15 cellular contexts compared by ENCODE assay signal in the genomic region with DNA sequence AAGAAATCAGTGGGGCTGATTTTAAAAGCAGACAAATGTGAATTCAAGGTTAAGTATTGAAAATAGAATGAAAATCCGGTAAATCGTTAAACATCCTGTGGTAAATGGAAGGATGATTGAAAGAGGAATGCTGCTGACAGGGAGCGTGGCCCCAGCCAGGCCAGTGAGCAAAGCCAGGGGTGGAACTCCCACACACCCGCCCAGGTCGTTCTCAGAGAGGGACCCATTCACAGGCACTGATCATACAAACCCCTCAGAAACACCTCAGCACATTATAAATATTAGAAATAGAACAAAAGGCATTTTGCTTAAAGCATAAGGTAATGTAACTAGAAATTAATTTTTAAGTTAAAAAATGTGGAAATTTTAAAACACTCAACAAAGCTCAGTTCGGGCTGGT. TPM values are rescaled to one million over a fixed set of nuclear protein-coding genes. Genes with fewer than 3 reads are reported as not detected.
DNase-seq lines count a peak whose midpoint lies in the region; ATAC-seq, FAIRE-seq and TF ChIP-seq lines count a peak whose summit lies in the region.
"Not testable (repeated sequence)": the region's sequence is repeated elsewhere in the genome, so short reads cannot be mapped to it uniquely, and the experiment has no call there.
"Had no signal": no experiment of that assay in that cellular context is flagged by ENCODE, and none has a peak within 500 bp of the region (broad histone marks: within the 10 kb centered on the region; RNA-seq: fewer than 3 reads in every experiment).

No MANE protein-coding gene starts in this region.

- not testable (repeated sequence) for H3K9me2 ChIP-seq in GM23338 (ENCODE audit: insufficient read depth)

- not testable (repeated sequence) for H2AFZ ChIP-seq in GM23338

- not testable (repeated sequence) for H3K9me3 Mint-ChIP-seq in GM23338; activated CD4-positive, alpha-beta T cell treated with anti-CD3 and anti-CD28 coated beads, Interleukin-2, amount 10 ng/mL, durations not matched to agents 24 days and 14 days; nephron progenitor cell

- not testable (repeated sequence) for H3K9me3 ChIP-seq in RWPE2 (ENCODE audit: severe bottlenecking); kidney (ENCODE audit: control insufficient read depth in 1 of 2, low read length in 2 of 2)

- not testable (repeated sequence) for FAIRE-seq in kidney (lab: Jason Lieb, UNC)

- not testable (repeated sequence) for H3K36me3 ChIP-seq in GM23338 (ENCODE audit: insufficient read depth); RWPE2 (ENCODE audit: low read depth); kidney (ENCODE audit: control insufficient read depth in 1 of 2, insufficient read depth in 2 of 2, low read length in 2 of 2)

- H3K27ac Mint-ChIP-seq in GM23338; activated CD4-positive, alpha-beta T cell treated with anti-CD3 and anti-CD28 coated beads, Interleukin-2, amount 10 ng/mL, durations not matched to agents 24 days and 14 days: not testable (repeated sequence)
- H3K27ac Mint-ChIP-seq in nephron progenitor cell, result peak overlapping the region; percentile 91

- not testable (repeated sequence) for H3K27me3 Mint-ChIP-seq in GM23338 (ENCODE audit: insufficient read depth, low read depth, poor library complexity); activated CD4-positive, alpha-beta T cell treated with anti-CD3 and anti-CD28 coated beads, Interleukin-2, amount 10 ng/mL, durations not matched to agents 24 days and 14 days; nephron progenitor cell (ENCODE audit: low read depth, poor library complexity)

- H3K4me2 ChIP-seq in GM23338, result not testable (repeated sequence)

- not testable (repeated sequence) for DNase-seq in GM23338 (ENCODE audit: low spot score)
- DNase-seq in RWPE2 (ENCODE audit: low spot score) (peak; percentile 32), kidney (peak; percentile 31), mesenteric fat pad (ENCODE audit: low spot score) (peak; percentile 65), nephron progenitor cell (peak; percentile 27), posterior vena cava (ENCODE audit: low spot score) (peak; percentile 46)
- DNase-seq in activated CD4-positive, alpha-beta T cell treated with anti-CD3 and anti-CD28 coated beads, Interleukin-2, amount 10 ng/mL, durations not matched to agents 24 days and 14 days, result peak; percentile 12

- not testable (repeated sequence) for H4K20me1 ChIP-seq in GM23338 (replicated peaks; ENCODE audit: insufficient read depth)

- H3K36me3 Mint-ChIP-seq in GM23338 (ENCODE audit: low read depth); activated CD4-positive, alpha-beta T cell treated with anti-CD3 and anti-CD28 coated beads, Interleukin-2, amount 10 ng/mL, durations not matched to agents 24 days and 14 days (ENCODE audit: low read depth); nephron progenitor cell (ENCODE audit: low read depth): not testable (repeated sequence)

- TF ChIP-seq CTCF in GM23338 (conservative IDR thresholded peaks at IDR 0.05; ENCODE audit: low read depth in 2 of 2); RWPE2 (IDR thresholded peaks at IDR 0.05; ENCODE audit: poor library complexity, severe bottlenecking); kidney (IDR thresholded peaks at IDR 0.05; ENCODE audit: borderline replicate concordance, extremely low read depth, insufficient read depth); nephron progenitor cell (IDR thresholded peaks at IDR 0.05): not testable (repeated sequence)

- H3K27me3 ChIP-seq in GM23338 (ENCODE audit: insufficient read depth); RWPE2 (ENCODE audit: insufficient read depth, poor library complexity, severe bottlenecking): not testable (repeated sequence)

- H3K4me3 Mint-ChIP-seq in GM23338; activated CD4-positive, alpha-beta T cell treated with anti-CD3 and anti-CD28 coated beads, Interleukin-2, amount 10 ng/mL, durations not matched to agents 24 days and 14 days; nephron progenitor cell: not testable (repeated sequence)

- H3K27ac ChIP-seq in GM23338 (ENCODE audit: low read depth); RWPE2 (ENCODE audit: poor library complexity, severe bottlenecking); kidney (ENCODE audit: low read depth in 2 of 2, low read length in 2 of 2): not testable (repeated sequence)

- intact Hi-C loops in activated CD4-positive, alpha-beta T cell treated with anti-CD3 and anti-CD28 coated beads, Interleukin-2, amount 10 ng/mL, durations not matched to agents 24 days and 14 days (cut with micrococcal nuclease); kidney (cut with DNase I); posterior vena cava (cut with DNase I): not testable (repeated sequence)

- not testable (repeated sequence) for H3K4me1 ChIP-seq in GM23338 (ENCODE audit: insufficient read depth); RWPE2 (ENCODE audit: insufficient read depth, poor library complexity, severe bottlenecking); kidney (ENCODE audit: control insufficient read depth in 1 of 2, insufficient read depth in 1 of 2, low read depth in 1 of 2, low read length in 2 of 2)

- H3K4me3 ChIP-seq in GM23338; RWPE2 (ENCODE audit: severe bottlenecking); kidney (ENCODE audit: low read length in 2 of 2): not testable (repeated sequence)

- not testable (repeated sequence) for H3F3A ChIP-seq in GM23338 (replicated peaks; ENCODE audit: low read depth)

- H3K4me1 Mint-ChIP-seq in GM23338; activated CD4-positive, alpha-beta T cell treated with anti-CD3 and anti-CD28 coated beads, Interleukin-2, amount 10 ng/mL, durations not matched to agents 24 days and 14 days; nephron progenitor cell: not testable (repeated sequence)

- H3K79me2 ChIP-seq in GM23338 (replicated peaks; ENCODE audit: insufficient read depth), result not testable (repeated sequence)

- peak; percentile 43; the same call in 2 of the 3 replicates for ATAC-seq in GM23338
- 0 out of 3 replicates have a peak, but pooled peaks have one; percentile 19 for ATAC-seq in RWPE2 (ENCODE audit: low read depth)

- H3K9ac ChIP-seq in kidney (ENCODE audit: low read length in 2 of 2), result not testable (repeated sequence)

RNA-seq across cellular contexts. Expression of gene CHRFAM7A, which starts 38.3 kb away (rescaled TPM):
- 2.5 and 2.9 TPM in 2 replicates for total RNA-seq in GM23338 (2014; rRNA removed; shearing (Covaris generic))
- 0.99 and 1.4 TPM in 2 replicates for polyA plus RNA-seq in GM23338 (2016; fragmentation: Nextera tagmentation; extraction: Ambion mirVana)
- total RNA-seq in activated CD4-positive, alpha-beta T cell treated with anti-CD3 and anti-CD28 coated beads, Interleukin-2, amount 10 ng/mL, durations not matched to agents 24 days and 14 days, result not detected in 2 replicates
- total RNA-seq in kidney, result 2.7 TPM
- polyA plus RNA-seq in kidney (ENCODE audit: insufficient read depth, low read depth, low replicate concordance), result 0.54 TPM
- total RNA-seq in mesenteric fat pad, result 3.5 TPM
- 1 to 10 TPM; 5.1 to 8.3 TPM for total RNA-seq in posterior vena cava
- total RNA-seq: A172; A673; Caco-2; CD8-positive, alpha-beta memory T cell; CD8-positive, alpha-beta T cell had no signal
- polyA plus RNA-seq: BJ; CD4-positive, alpha-beta memory T cell; CD8-positive, alpha-beta memory T cell had no signal

RNA-seq across cellular contexts. Expression of gene GOLGA8R, which starts 59.0 kb away (rescaled TPM):
- total RNA-seq in GM23338 (2014; rRNA removed; shearing (Covaris generic)), result 0.17 TPM in 1 of 2 replicates, not detected in the other
- 0.27 TPM in 1 of 2 replicates, not detected in the other for polyA plus RNA-seq in GM23338 (2016; fragmentation: Nextera tagmentation; extraction: Ambion mirVana)
- total RNA-seq in activated CD4-positive, alpha-beta T cell treated with anti-CD3 and anti-CD28 coated beads, Interleukin-2, amount 10 ng/mL, durations not matched to agents 24 days and 14 days, result 1.3 and 1.5 TPM in 2 replicates
- 6.3 TPM for total RNA-seq in kidney
- 0.41 TPM for polyA plus RNA-seq in kidney (ENCODE audit: insufficient read depth, low read depth, low replicate concordance)
- 2.6 TPM for total RNA-seq in mesenteric fat pad
- total RNA-seq in posterior vena cava, result 1 to 10 TPM; 3.4 to 8.0 TPM
- total RNA-seq: Caco-2, Daoy had no signal
- polyA plus RNA-seq: CD8-positive, alpha-beta memory T cell had no signal
